Comparison of ENCODE assay signal across 13 cellular contexts in the genomic region with DNA sequence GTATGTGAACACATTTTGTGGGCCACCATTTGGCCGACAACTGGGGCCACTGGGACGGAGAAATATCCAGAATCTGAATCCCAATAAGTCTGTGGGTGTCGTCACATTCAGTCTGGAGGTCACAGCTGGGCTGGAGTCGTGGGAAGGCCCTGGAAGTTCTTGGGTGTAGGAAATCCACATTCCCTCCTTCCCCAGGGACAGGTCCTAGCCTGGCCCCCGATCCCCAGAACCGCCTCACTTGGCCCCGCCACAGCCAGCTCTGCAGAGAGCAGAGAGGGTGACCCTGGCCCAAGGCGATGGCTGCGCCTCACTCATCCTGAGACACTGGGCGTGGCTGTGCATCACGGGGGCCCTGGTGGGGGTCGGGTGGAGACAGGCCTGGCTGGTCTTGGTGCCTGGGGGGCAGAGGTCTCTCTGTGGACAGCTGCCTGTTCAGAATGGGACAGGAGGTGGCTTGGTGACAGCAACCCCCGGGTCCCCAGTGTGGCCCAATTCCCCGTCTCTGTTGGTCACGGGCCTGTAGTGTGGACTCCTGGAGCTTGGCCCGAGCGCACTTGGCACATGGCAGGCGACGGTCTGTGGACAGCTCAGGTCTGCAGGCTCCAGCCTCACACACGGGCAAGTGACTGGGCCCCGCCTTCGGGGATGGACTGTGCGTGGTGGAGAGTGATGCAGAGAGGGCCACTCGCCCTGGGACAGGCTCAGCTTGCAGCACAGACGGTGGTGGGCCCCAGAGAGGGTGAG. TPM values are rescaled to one million over a fixed set of nuclear protein-coding genes. Genes with fewer than 3 reads are reported as not detected.
"Had no signal": no experiment of that assay in that cellular context is flagged by ENCODE, and none has a peak within 500 bp of the region (broad histone marks: within the 10 kb centered on the region; RNA-seq: fewer than 3 reads in every experiment).

No MANE protein-coding gene starts in this region.

- H3K9me3 ChIP-seq: esophagus squamous epithelium, gastroesophageal sphincter, thyroid gland had no signal

- H3K27me3 ChIP-seq: thyroid gland had no signal

- H3K79me2 ChIP-seq: parathyroid adenoma had no signal

- DNase-seq: activated effector memory CD4-positive, alpha-beta T cell treated with anti-CD3 and anti-CD28 coated beads, Interleukin-2, amount 50 U/mL, for 16 hours; activated naive CD4-positive, alpha-beta T cell treated with anti-CD3 and anti-CD28 coated beads, Interleukin-2, amount 10 ng/mL, durations not matched to agents 7 days and 5 days; activated T-cell treated with anti-CD3 and anti-CD28 coated beads, Interleukin-2, amount 50 U/mL, for 72 hours; cortex of kidney; endodermal cell; esophagus squamous epithelium; stimulated activated CD4-positive, alpha-beta T cell treated with anti-CD3 and anti-CD28 coated beads, Interleukin-12 subunit alpha, Interleukin-12 subunit beta, amount 100 ng/mL, for 4 hours had no signal

- H2AFZ ChIP-seq: parathyroid adenoma had no signal

- H3K36me3 ChIP-seq: esophagus squamous epithelium, gastroesophageal sphincter, thyroid gland had no signal

- H3K4me3 ChIP-seq: esophagus squamous epithelium, gastroesophageal sphincter, thyroid gland had no signal

- H3K9ac ChIP-seq: parathyroid adenoma had no signal

- H3K4me1 ChIP-seq: parathyroid adenoma had no signal

- H3K27ac ChIP-seq: esophagus squamous epithelium, gastroesophageal sphincter, parathyroid adenoma, thyroid gland had no signal

RNA-seq across cellular contexts. Expression of gene DOK7, which starts 16.4 kb away (rescaled TPM):
- total RNA-seq: activated T-cell treated with anti-CD3 and anti-CD28 coated beads, Interleukin-2, amount 50 U/mL, for 72 hours; lung microvascular endothelial cell; T-helper 17 cell had no signal

RNA-seq across cellular contexts. Expression of gene HGFAC, which starts 37.8 kb away (rescaled TPM):
- total RNA-seq: T-helper 17 cell had no signal
- polyA plus RNA-seq: keratinocyte had no signal
